ENCODE assay signal across 1 cellular context in the genomic region with DNA sequence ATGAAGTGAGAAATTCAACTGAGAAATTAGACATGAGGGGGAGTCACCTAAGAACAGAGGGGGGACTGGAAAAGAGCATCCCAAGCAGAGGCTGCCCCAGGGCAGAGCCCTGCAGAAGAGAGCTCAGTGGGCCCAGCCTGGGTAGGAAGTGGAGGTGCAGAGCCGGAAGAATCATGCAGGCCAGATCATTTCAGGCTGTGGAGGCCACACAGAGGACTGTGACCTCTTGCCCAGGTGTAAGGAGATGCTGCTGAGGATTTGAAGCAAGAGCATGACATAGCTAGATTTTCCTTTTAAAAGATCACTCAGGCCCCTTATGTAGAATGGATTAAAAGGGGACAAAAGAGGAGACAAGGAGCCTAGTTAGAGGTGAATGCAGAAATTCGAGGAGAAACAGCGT.
TF ChIP-seq lines count a peak whose summit lies in the region.

No MANE protein-coding gene starts in this region.

TF ChIP-seq in HepG2, 621 proteins besides CTCF, POLR2A, EP300 and RAD21 (continued from another document):
- TF ChIP-seq GZF1 (CRISPR knock-in tag; IDR thresholded peaks at IDR 0.05): no peak
- no peak for TF ChIP-seq SRSF1 (optimal IDR thresholded peaks at IDR 0.05; ENCODE audit: low read depth, low read length)
- TF ChIP-seq KLF6 (CRISPR knock-in tag; IDR thresholded peaks at IDR 0.05): no peak
- no peak for TF ChIP-seq ZNF326 (CRISPR knock-in tag; IDR thresholded peaks at IDR 0.05; ENCODE audit: borderline replicate concordance)
- TF ChIP-seq ZFP36 (IDR thresholded peaks at IDR 0.05; ENCODE audit: borderline replicate concordance, low read depth, low read length, partially characterized antibody): no peak
- no peak for TF ChIP-seq SP5 (CRISPR knock-in tag; IDR thresholded peaks at IDR 0.05; ENCODE audit: borderline replicate concordance, low read depth)
- TF ChIP-seq NR2F6 (IDR thresholded peaks at IDR 0.05): no peak
- TF ChIP-seq NR2F6 (CRISPR knock-in tag; IDR thresholded peaks at IDR 0.05): no peak
TF ChIP-seq in HepG2: peak in this region for 0.
